In the genomic region with DNA sequence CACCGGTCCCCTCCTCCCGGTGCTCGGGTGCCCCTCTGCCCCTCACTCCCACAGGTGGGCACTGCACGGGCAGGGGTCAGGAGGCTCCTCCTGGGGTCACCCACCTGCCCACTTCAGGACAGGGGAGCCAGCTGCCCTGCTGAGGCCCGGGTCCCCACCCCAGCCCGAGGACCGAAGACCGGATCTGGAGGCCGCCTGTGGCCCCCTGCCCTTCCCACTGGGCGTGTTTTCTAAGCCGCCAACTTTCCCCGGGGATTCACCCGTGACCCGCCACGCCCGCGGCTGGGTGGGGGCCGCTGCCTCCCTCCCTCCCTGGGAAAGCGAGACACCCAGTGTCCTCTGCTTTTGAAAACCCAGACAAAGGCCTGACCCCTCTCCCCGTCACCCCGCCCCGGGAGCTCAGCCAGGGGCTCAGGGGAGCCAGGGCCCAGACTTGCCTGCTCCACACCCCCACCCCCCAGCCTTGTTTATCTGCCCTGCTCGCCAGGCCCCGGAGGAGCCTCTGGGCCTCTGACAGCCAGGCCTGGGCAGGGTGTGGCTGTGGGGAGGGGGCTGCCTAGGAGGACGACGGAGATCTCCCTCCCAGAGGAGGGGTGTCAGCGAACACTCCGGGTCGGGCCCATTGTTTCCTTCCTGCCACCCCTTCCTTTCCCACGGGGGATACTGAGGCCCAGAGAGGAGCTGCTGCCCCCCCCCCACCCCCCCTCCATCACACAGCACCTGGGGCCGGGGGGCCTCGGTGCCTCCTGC, we compare ENCODE assay signal across 1 cellular context.
A peak's percentile ranks its signal among the peaks of the same experiment; 100 is the strongest.
TF ChIP-seq lines count a peak whose summit lies in the region.

No MANE protein-coding gene starts in this region.

TF ChIP-seq in endothelial cell of umbilical vein, 7 proteins besides CTCF, POLR2A, EP300 and RAD21:
- TF ChIP-seq GATA2 (IDR thresholded peaks at IDR 0.05; ENCODE audit: insufficient read depth, insufficient read length, low read depth, low read length) (no peak), MYC (IDR thresholded peaks at IDR 0.05; ENCODE audit: low read depth, low read length) (no peak), EZH2 (IDR thresholded peaks at IDR 0.05; ENCODE audit: borderline replicate concordance, low read depth, low read length, severe bottlenecking) (peak; percentile 62), MAX (IDR thresholded peaks at IDR 0.05; ENCODE audit: insufficient read depth, insufficient read length) (no peak), FOS (IDR thresholded peaks at IDR 0.05; ENCODE audit: borderline replicate concordance, insufficient read depth, low read length) (no peak)
